ENCODE assay signal across 9 cellular contexts in the genomic region with DNA sequence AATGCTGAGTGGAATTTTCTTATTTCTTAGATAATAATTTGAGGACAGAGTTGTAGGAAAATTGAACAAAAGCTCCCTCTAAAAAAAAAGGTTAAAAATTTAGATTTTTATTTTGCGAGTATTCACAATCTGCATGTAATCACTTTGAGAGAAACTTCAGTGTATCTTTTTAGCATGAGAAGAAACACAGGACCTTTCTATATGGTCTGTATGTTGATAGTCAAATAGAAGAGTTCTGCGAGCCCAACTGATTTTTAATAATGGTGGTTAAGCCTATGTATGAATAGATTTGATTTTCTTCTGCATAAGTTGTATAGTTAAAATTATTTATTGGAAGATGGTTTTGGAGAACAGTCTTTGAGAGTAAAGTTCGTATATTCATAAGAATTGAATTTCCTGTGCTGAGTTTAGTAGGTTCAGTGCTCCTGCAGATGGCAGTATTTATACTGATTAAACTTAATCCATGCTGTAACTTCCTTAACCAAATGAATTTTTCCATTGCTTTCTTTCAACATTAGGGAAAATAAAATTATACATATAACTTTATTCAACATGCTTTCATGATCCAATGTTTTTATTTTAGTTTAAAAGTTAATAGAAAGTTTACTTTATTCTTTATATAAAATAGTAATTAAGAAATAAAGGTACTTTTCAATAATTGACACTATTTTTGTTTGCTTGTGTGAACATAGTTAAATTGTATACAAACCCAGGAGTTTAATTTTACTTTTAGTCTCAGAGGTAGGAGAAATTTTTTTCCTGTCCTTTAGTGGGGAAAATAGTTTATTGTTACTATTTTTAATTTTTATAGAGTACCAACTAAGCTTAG. TPM values are rescaled to one million over a fixed set of nuclear protein-coding genes. Genes with fewer than 3 reads are reported as not detected.
DNase-seq lines count a peak whose midpoint lies in the region; ATAC-seq and TF ChIP-seq lines count a peak whose summit lies in the region.
"Had no signal": no experiment of that assay in that cellular context is flagged by ENCODE, and none has a peak within 500 bp of the region (broad histone marks: within the 10 kb centered on the region; RNA-seq: fewer than 3 reads in every experiment).

No MANE protein-coding gene starts in this region.

- H3K36me3 Mint-ChIP-seq in naive thymus-derived CD4-positive, alpha-beta T cell = peaks cover 8 to 56% (median 25%) of the 10 kb centered on the region in 5 donors

- CTCF ChIA-PET in naive thymus-derived CD4-positive, alpha-beta T cell (lab: Charles Lee) = no interaction called here

- 52 to 59% (median 57%) methylated on average over 3 of the region's 3 CpGs for WGBS in stomach, 5 donors

- peaks cover 12 to 37% (median 24%) of the 10 kb centered on the region in 7 donors for H3K4me1 Mint-ChIP-seq in naive thymus-derived CD4-positive, alpha-beta T cell

- H3K4me3 Mint-ChIP-seq in naive thymus-derived CD4-positive, alpha-beta T cell = no peak overlapping the region

- peaks cover 28 to 82% (median 71%) of the 10 kb centered on the region in 4 donors for H3K36me3 ChIP-seq in stomach
- H3K36me3 ChIP-seq in naive thymus-derived CD4-positive, alpha-beta T cell (ENCODE audit: control insufficient read depth in 2 of 3, insufficient read depth in 3 of 3, low read length in 3 of 3) = peaks cover 21 to 49% (median 22%) of the 10 kb centered on the region in 3 experiments

- H3K4me1 ChIP-seq in stomach = peaks cover 0 to 16% (median 0%) of the 10 kb centered on the region in 4 donors
- no peaks in the 10 kb centered on the region for H3K4me1 ChIP-seq in naive thymus-derived CD4-positive, alpha-beta T cell (ENCODE audit: control insufficient read depth in 2 of 2, insufficient read depth in 2 of 2, low read length in 2 of 2)

- H3K27ac Mint-ChIP-seq in naive thymus-derived CD4-positive, alpha-beta T cell = peak overlapping the region in 4 of 9 donors; percentile 19 to 60 (median 53)

- H3K4me3 ChIP-seq in stomach = no peak overlapping the region
- H3K4me3 ChIP-seq in naive thymus-derived CD4-positive, alpha-beta T cell (ENCODE audit: low read length) = no peak overlapping the region

- peak; percentile 35 for DNase-seq in AG08395 (ENCODE audit: low spot score)
- DNase-seq in HCEC 1CT = peak; percentile 44
- peak; percentile 29 for DNase-seq in amniotic epithelial cell (ENCODE audit: low read depth)
- DNase-seq in kidney glomerular epithelial cell (lab: John Stamatoyannopoulos, UW) = peak; percentile 3
- no peak for DNase-seq in stomach
- DNase-seq in naive thymus-derived CD4-positive, alpha-beta T cell = no peak
- DNase-seq in foreskin melanocyte = no peak

- no peak for TF ChIP-seq EP300 in stomach (IDR thresholded peaks at IDR 0.05)

- H3K27me3 ChIP-seq in stomach = no peaks in the 10 kb centered on the region
- no peaks in the 10 kb centered on the region for H3K27me3 ChIP-seq in naive thymus-derived CD4-positive, alpha-beta T cell (ENCODE audit: control insufficient read depth in 2 of 2, insufficient read depth in 2 of 2, low read length in 2 of 2)

- TF ChIP-seq CTCF in stomach (IDR thresholded peaks at IDR 0.05) = peak in 1 of 7 experiments; percentile 11

- no peak for ATAC-seq in HG03097 (IDR thresholded peaks at IDR 0.05; ENCODE audit: low FRiP score, unreplicated experiment)
- no peak for ATAC-seq in naive thymus-derived CD4-positive, alpha-beta T cell

- H3K27me3 Mint-ChIP-seq in naive thymus-derived CD4-positive, alpha-beta T cell = no peaks in the 10 kb centered on the region

- intact Hi-C loops in stomach (cut with DNase I; ENCODE audit: low total_unique reads) = no loop called here
- intact Hi-C loops in naive thymus-derived CD4-positive, alpha-beta T cell (cut with micrococcal nuclease) = loop anchor here in 1 of 2 donors (5.0 kb wide), 1 partner anchor 41 kb away; no protein-coding TSS in a partner anchor

- H3K9me3 Mint-ChIP-seq in naive thymus-derived CD4-positive, alpha-beta T cell = no peaks in the 10 kb centered on the region

- no peak for TF ChIP-seq POLR2A in stomach (IDR thresholded peaks at IDR 0.05)

- no peak overlapping the region for H3K27ac ChIP-seq in stomach
- H3K27ac ChIP-seq in naive thymus-derived CD4-positive, alpha-beta T cell (ENCODE audit: low read depth, low read length) = no peak overlapping the region

- no peaks in the 10 kb centered on the region for H3K9me3 ChIP-seq in stomach
- H3K9me3 ChIP-seq in naive thymus-derived CD4-positive, alpha-beta T cell (ENCODE audit: control insufficient read depth in 2 of 3, low read length in 3 of 3) = no peaks in the 10 kb centered on the region

- POLR2A ChIA-PET in naive thymus-derived CD4-positive, alpha-beta T cell (lab: Charles Lee) = interaction anchor here (0.9 kb wide), 1 partner anchor 20 kb away, joined by 3 read pairs; no protein-coding TSS in a partner anchor

RNA-seq across cellular contexts. Expression of gene TCERG1, which starts 19.6 kb away (rescaled TPM):
- total RNA-seq in stomach = 100 to 1,000 TPM in 2 of 5 donors, 10 to 100 TPM in 3; 49.0 to 120 (median 73.2) TPM
- polyA plus RNA-seq in stomach = 10 to 100 TPM in 2 of 3 donors, 1 to 10 TPM in 1; 9.9 to 34.7 (median 11.6) TPM
- total RNA-seq in naive thymus-derived CD4-positive, alpha-beta T cell = 100 to 1,000 TPM in 1 of 5 experiments, 10 to 100 TPM in 4; 75.2 to 101 (median 83.8) TPM
- 10 to 100 TPM; 40.2 to 57.7 TPM for polyA plus RNA-seq in naive thymus-derived CD4-positive, alpha-beta T cell

RNA-seq across cellular contexts. Expression of gene GPR151, which starts 49.3 kb away (rescaled TPM):
- total RNA-seq in stomach = not detected
- polyA plus RNA-seq in stomach = not detected
- total RNA-seq in naive thymus-derived CD4-positive, alpha-beta T cell = not detected
- polyA plus RNA-seq in naive thymus-derived CD4-positive, alpha-beta T cell = under 1 TPM in 1 of 2 donors, not detected in 1; 0.09 TPM
- polyA plus RNA-seq: adipose tissue had no signal

Comparison
In these comparisons a context has a peak if more than half of its experiments do, and no peak if none do; other contexts are left out.
1. DNase-seq: peak in AG08395 (single experiment), HCEC 1CT (single experiment), amniotic epithelial cell (single experiment) and kidney glomerular epithelial cell (single experiment); none in stomach (single experiment), naive thymus-derived CD4-positive, alpha-beta T cell (0 of 9) and foreskin melanocyte (single experiment).